In the genomic region with DNA sequence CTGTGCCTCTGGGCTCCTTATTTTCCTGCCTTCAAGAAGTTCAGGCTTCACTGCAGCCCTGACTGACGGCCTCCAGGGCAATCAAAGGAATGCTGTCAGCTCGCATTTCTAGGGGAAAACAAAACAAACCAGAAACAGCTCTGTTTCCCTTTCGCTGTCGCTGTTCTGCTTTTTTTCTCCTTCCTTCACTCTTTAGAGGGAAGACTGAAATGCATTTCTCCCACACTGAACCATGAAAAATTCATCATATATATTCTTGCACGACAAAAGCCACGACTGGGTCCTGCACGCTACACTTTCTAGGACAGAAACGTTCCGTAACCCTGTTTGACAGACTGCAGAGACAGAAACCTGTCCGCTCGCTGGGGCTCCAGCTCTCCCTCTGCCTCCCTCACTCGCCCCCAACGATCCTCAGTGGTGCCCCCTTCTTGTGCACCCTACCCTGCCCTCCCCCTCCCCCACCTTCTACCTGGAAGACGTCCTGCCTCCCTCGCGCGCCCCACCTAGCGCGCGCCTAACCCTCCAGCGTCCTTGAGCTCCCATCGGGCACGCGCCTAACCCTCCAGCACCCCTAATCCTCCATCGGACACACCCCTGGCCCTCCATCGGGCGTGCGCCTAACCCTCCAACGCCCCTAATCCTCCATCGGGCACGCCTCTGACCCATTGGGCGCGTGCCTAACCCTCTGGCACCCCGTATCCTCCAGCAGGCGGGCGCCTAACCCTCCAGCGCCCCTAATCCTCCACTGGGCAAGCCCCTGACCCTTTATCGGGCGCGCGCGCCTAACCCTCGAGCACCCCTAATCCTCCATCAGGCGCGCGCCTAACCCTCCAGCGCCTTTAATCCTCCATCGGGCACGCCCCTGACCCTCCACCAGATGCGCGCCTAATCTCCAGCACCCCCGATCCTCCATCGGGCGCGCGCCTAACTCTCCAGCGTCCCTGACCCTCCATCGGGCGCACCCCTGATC, we compare ENCODE assay signal across 9 cellular contexts. TPM values are rescaled to one million over a fixed set of nuclear protein-coding genes. Genes with fewer than 3 reads are reported as not detected.
DNase-seq lines count a peak whose midpoint lies in the region; ATAC-seq, FAIRE-seq and TF ChIP-seq lines count a peak whose summit lies in the region.
"Had no signal": no experiment of that assay in that cellular context is flagged by ENCODE, and none has a peak within 500 bp of the region (broad histone marks: within the 10 kb centered on the region; RNA-seq: fewer than 3 reads in every experiment).

No MANE protein-coding gene starts in this region.

- ATAC-seq in left lobe of liver, result peak; percentile 55
- ATAC-seq in GM18511 (IDR thresholded peaks at IDR 0.05; ENCODE audit: unreplicated experiment), result no peak

- H3K27me3 Mint-ChIP-seq in brain, result peaks cover 11% of the 10 kb centered on the region

- no peak for TF ChIP-seq CTCF in brain (conservative IDR thresholded peaks at IDR 0.05)

- H3K27ac ChIP-seq in subcutaneous abdominal adipose tissue (ENCODE audit: low read depth, low read length), result no peak overlapping the region

- DNase-seq in AG08395 (ENCODE audit: low spot score) (peak; percentile 19), HuH-7.5 (ENCODE audit: low spot score) (peak; percentile 51), left lobe of liver (ENCODE audit: low spot score) (no peak), 8988T (no peak), HTR-8/SVneo (ENCODE audit: insufficient read length, low spot score) (no peak)

- no peaks in the 10 kb centered on the region for H3K36me3 ChIP-seq in subcutaneous abdominal adipose tissue (ENCODE audit: control insufficient read depth in 5 of 5, insufficient read depth in 5 of 5, low read length in 5 of 5)

- peaks cover 5 to 19% (median 10%) of the 10 kb centered on the region in 5 donors for H3K27me3 ChIP-seq in subcutaneous abdominal adipose tissue (ENCODE audit: control insufficient read depth in 5 of 5, insufficient read depth in 4 of 5, low read length in 5 of 5)

- H3K4me1 Mint-ChIP-seq in brain, result peaks cover 24% of the 10 kb centered on the region

- H3K4me3 ChIP-seq in subcutaneous abdominal adipose tissue (ENCODE audit: low read depth in 1 of 5, low read length in 5 of 5), result peak overlapping the region; percentile 47 to 62 (median 57)

- H3K9ac ChIP-seq in subcutaneous abdominal adipose tissue (ENCODE audit: low read length in 5 of 5), result no peak overlapping the region

- no peaks in the 10 kb centered on the region for H3K36me3 Mint-ChIP-seq in brain

- H3K4me3 Mint-ChIP-seq in brain, result peak overlapping the region; percentile 85 to 88 (median 87)

- H3K4me1 ChIP-seq in subcutaneous abdominal adipose tissue (ENCODE audit: control insufficient read depth in 5 of 5, insufficient read depth in 5 of 5, low read length in 5 of 5), result peaks cover 0 to 11% (median 6%) of the 10 kb centered on the region in 5 donors

- H3K9me3 ChIP-seq in subcutaneous abdominal adipose tissue (ENCODE audit: control insufficient read depth in 5 of 5, low read length in 5 of 5), result peaks cover 0 to 5% (median 0%) of the 10 kb centered on the region in 5 donors

- no peak for FAIRE-seq in HTR-8/SVneo (lab: Jason Lieb, UNC)
- FAIRE-seq: colon had no signal

- H3K27ac Mint-ChIP-seq in brain, result peak overlapping the region; percentile 48 to 92 (median 71)

- H3K9me3 Mint-ChIP-seq in brain, result peaks cover 0 to 4% (median 0%) of the 10 kb centered on the region in 5 experiments

RNA-seq across cellular contexts. Expression of gene SVOPL, which starts 37.1 kb away (rescaled TPM):
- polyA plus RNA-seq in brain (ENCODE audit: insufficient read depth, low read depth, low replicate concordance), result not detected
- not detected for total RNA-seq in left lobe of liver

Comparison
In these comparisons a context has a peak if more than half of its experiments do, and no peak if none do; other contexts are left out.
1. DNase-seq: peak in AG08395 (single experiment) and HuH-7.5 (single experiment); none in left lobe of liver (single experiment), 8988T (single experiment) and HTR-8/SVneo (single experiment).